ENCODE assay signal across 10 cellular contexts in genomic region chr5:108093186-108093585, GRCh38.
DNase-seq lines count a peak whose midpoint lies in the region; ATAC-seq and TF ChIP-seq lines count a peak whose summit lies in the region.
"Had no signal": no experiment of that assay in that cellular context is flagged by ENCODE, and none has a peak within 500 bp of the region (broad histone marks: within the 10 kb centered on the region; RNA-seq: fewer than 3 reads in every experiment).

No MANE protein-coding gene starts in this region.

- no peak overlapping the region for H2BK120ac ChIP-seq in neuronal stem cell (ENCODE audit: low read depth, low read length)

- H3K36me3 Mint-ChIP-seq in brain = no peaks in the 10 kb centered on the region
- H3K36me3 Mint-ChIP-seq: CD14-positive monocyte had no signal

- no peak overlapping the region for H2BK12ac ChIP-seq in neuronal stem cell (ENCODE audit: low read length)

- no peak overlapping the region for H3K4me3 Mint-ChIP-seq in brain
- H3K4me3 Mint-ChIP-seq: activated B cell treated with CpG ODN at 0.5 μM for 24 hours, CD14-positive monocyte had no signal

- intact Hi-C loops in gastrocnemius medialis (cut with DNase I; ENCODE audit: low total_unique reads) = no loop called here

- TF ChIP-seq RAD21 in neural cell (conservative IDR thresholded peaks at IDR 0.05) = peak; percentile 32

- no peak for TF ChIP-seq POLR2A in gastrocnemius medialis (IDR thresholded peaks at IDR 0.05)

- peaks cover 15% of the 10 kb centered on the region for H3K4me1 Mint-ChIP-seq in brain
- H3K4me1 Mint-ChIP-seq: activated B cell treated with CpG ODN at 0.5 μM for 24 hours, CD14-positive monocyte had no signal

- H3K9ac ChIP-seq in neural cell (ENCODE audit: low read length) (no peak overlapping the region), neuronal stem cell (ENCODE audit: low read depth, low read length, poor library complexity) (no peak overlapping the region)

- no peaks in the 10 kb centered on the region for H3K27me3 Mint-ChIP-seq in brain
- H3K27me3 Mint-ChIP-seq: activated B cell treated with CpG ODN at 0.5 μM for 24 hours had no signal

- H3K79me2 ChIP-seq in neural cell (replicated peaks; ENCODE audit: insufficient read depth, low read length) = no peaks in the 10 kb centered on the region

- no peak overlapping the region for H3K27ac ChIP-seq in neural cell (ENCODE audit: low read length)
- no peak overlapping the region for H3K27ac ChIP-seq in neuronal stem cell (replicated peaks; ENCODE audit: low read length)
- H3K27ac ChIP-seq in gastrocnemius medialis = no peak overlapping the region

- no peaks in the 10 kb centered on the region for H3K79me1 ChIP-seq in neuronal stem cell (ENCODE audit: low read depth, low read length)

- H3K36me3 ChIP-seq in neural cell (ENCODE audit: insufficient read depth, low read length) = no peaks in the 10 kb centered on the region
- no peaks in the 10 kb centered on the region for H3K36me3 ChIP-seq in neuronal stem cell (replicated peaks in 1 of 2; ENCODE audit: control insufficient read depth in 2 of 2, insufficient read depth in 2 of 2, low read length in 2 of 2)
- no peaks in the 10 kb centered on the region for H3K36me3 ChIP-seq in gastrocnemius medialis

- no peaks in the 10 kb centered on the region for H3F3A ChIP-seq in neural cell (ENCODE audit: insufficient read depth, low read length, poor library complexity, severe bottlenecking)

- peak; percentile 45 to 70 for TF ChIP-seq CTCF in brain (conservative IDR thresholded peaks at IDR 0.05)
- TF ChIP-seq CTCF in neural cell (IDR thresholded peaks at IDR 0.05; ENCODE audit: poor library complexity, severe bottlenecking) = peak; percentile 42
- TF ChIP-seq CTCF in gastrocnemius medialis (IDR thresholded peaks at IDR 0.05 in 4 of 5, conservative IDR thresholded peaks at IDR 0.05 in 1 of 5) = no peak

- DNase-seq in NCI-H2107 treated with DMSO at 0.1 percent for 48 hours (lab: John Stamatoyannopoulos, UW; ENCODE audit: unreplicated experiment) (peak; percentile 3), NCI-H2107 (lab: John Stamatoyannopoulos, UW) (no peak), HuH-7.5 (ENCODE audit: low spot score) (peak; percentile 5), neuronal stem cell (ENCODE audit: low spot score) (no peak), gastrocnemius medialis (no peak)
- DNase-seq: activated B cell treated with CpG ODN at 0.5 μM for 24 hours had no signal

- ATAC-seq in HG03469 (IDR thresholded peaks at IDR 0.05; ENCODE audit: unreplicated experiment) = no peak
- ATAC-seq in gastrocnemius medialis = no peak

- H2AK5ac ChIP-seq in neuronal stem cell (ENCODE audit: low read depth, low read length) = no peak overlapping the region

- H3K9me2 ChIP-seq in neural cell (ENCODE audit: insufficient read depth, low read length) = no peaks in the 10 kb centered on the region

- H2BK5ac ChIP-seq in neuronal stem cell (ENCODE audit: low read length) = no peak overlapping the region

- peaks cover 0 to 2% (median 0%) of the 10 kb centered on the region in 5 experiments for H3K9me3 Mint-ChIP-seq in brain
- H3K9me3 Mint-ChIP-seq: activated B cell treated with CpG ODN at 0.5 μM for 24 hours had no signal

- H3K4me1 ChIP-seq in neuronal stem cell (ENCODE audit: control insufficient read depth in 2 of 2, insufficient read depth in 1 of 2, low read depth in 1 of 2, low read length in 2 of 2) = peaks cover 0 to 4% of the 10 kb centered on the region in 2 donors
- no peaks in the 10 kb centered on the region for H3K4me1 ChIP-seq in gastrocnemius medialis

- H3K23ac ChIP-seq in neuronal stem cell (ENCODE audit: low read depth, low read length, poor library complexity) = no peak overlapping the region

- no peak overlapping the region for H3K14ac ChIP-seq in neuronal stem cell (ENCODE audit: low read length)

- H3K9me3 ChIP-seq in neural cell (ENCODE audit: low read length) = no peaks in the 10 kb centered on the region
- no peaks in the 10 kb centered on the region for H3K9me3 ChIP-seq in neuronal stem cell (replicated peaks in 1 of 2; ENCODE audit: control insufficient read depth in 2 of 2, insufficient read depth in 1 of 2, low read depth in 1 of 2, low read length in 2 of 2)
- H3K9me3 ChIP-seq in gastrocnemius medialis = no peaks in the 10 kb centered on the region

- H4K91ac ChIP-seq in neuronal stem cell (ENCODE audit: low read depth, low read length, poor library complexity) = no peak overlapping the region

- no peak overlapping the region for H3K4me3 ChIP-seq in neural cell (ENCODE audit: low read length)
- no peak overlapping the region for H3K4me3 ChIP-seq in neuronal stem cell (ENCODE audit: low read length in 2 of 2)
- H3K4me3 ChIP-seq in gastrocnemius medialis = no peak overlapping the region

- H3K27ac Mint-ChIP-seq in brain = no peak overlapping the region
- H3K27ac Mint-ChIP-seq: activated B cell treated with CpG ODN at 0.5 μM for 24 hours, CD14-positive monocyte had no signal

- H3K4ac ChIP-seq in neuronal stem cell (ENCODE audit: low read length) = no peak overlapping the region

- H3K27me3 ChIP-seq in neural cell (ENCODE audit: insufficient read depth, low read depth, low read length) (no peaks in the 10 kb centered on the region), neuronal stem cell (ENCODE audit: control insufficient read depth in 3 of 3, insufficient read depth in 3 of 3, low read depth in 1 of 3, low read length in 3 of 3) (no peaks in the 10 kb centered on the region), gastrocnemius medialis (no peaks in the 10 kb centered on the region)

- H4K20me1 ChIP-seq in neural cell (ENCODE audit: insufficient read depth) = no peaks in the 10 kb centered on the region

- H2AFZ ChIP-seq in neural cell (ENCODE audit: low read depth, low read length) = no peak overlapping the region
- H2AFZ ChIP-seq in neuronal stem cell (ENCODE audit: low read length) = no peak overlapping the region

- H2BK15ac ChIP-seq in neuronal stem cell (ENCODE audit: low read length) = no peak overlapping the region

- in situ Hi-C loops in gastrocnemius medialis (cut with MboI; ENCODE audit: low sequenced_read_pairs in 4 of 4) = no loop called here

- H4K8ac ChIP-seq in neuronal stem cell (ENCODE audit: low read depth, low read length) = no peak overlapping the region

- no peak overlapping the region for H3K4me2 ChIP-seq in neural cell (ENCODE audit: low read length)
- H3K4me2 ChIP-seq in neuronal stem cell (ENCODE audit: insufficient read depth, low read length, poor library complexity, severe bottlenecking) = no peak overlapping the region

- no peak overlapping the region for H3K18ac ChIP-seq in neuronal stem cell (ENCODE audit: low read length)

- no peak for TF ChIP-seq EP300 in neural cell (conservative IDR thresholded peaks at IDR 0.05; ENCODE audit: poor library complexity, severe bottlenecking)

- no CpG with 5 or more reads among the region's 2 CpGs for WGBS in neuronal stem cell (ENCODE audit: extremely low coverage in 2 of 2, insufficient read length in 2 of 2, insufficient replicate concordance in 1 of 2), 2 donors

TF ChIP-seq in neural cell, 6 proteins besides CTCF, POLR2A, EP300 and RAD21:
- TF ChIP-seq EZH2 (IDR thresholded peaks at IDR 0.05; ENCODE audit: borderline replicate concordance, insufficient read depth, low read length, poor library complexity, severe bottlenecking) (no peak), POLR2AphosphoS5 (IDR thresholded peaks at IDR 0.05) (no peak), SMC3 (conservative IDR thresholded peaks at IDR 0.05; ENCODE audit: poor library complexity) (no peak), TAF1 (IDR thresholded peaks at IDR 0.05; ENCODE audit: low read depth) (no peak), REST (IDR thresholded peaks at IDR 0.05; ENCODE audit: borderline replicate concordance) (no peak), MXI1 (conservative IDR thresholded peaks at IDR 0.05; ENCODE audit: poor library complexity, severe bottlenecking) (no peak)

Comparison
In these comparisons a context has a peak if more than half of its experiments do, and no peak if none do; other contexts are left out.
1. DNase-seq: peak in NCI-H2107 treated with DMSO at 0.1 percent for 48 hours (single experiment) and HuH-7.5 (single experiment); none in NCI-H2107 (single experiment), neuronal stem cell (single experiment) and gastrocnemius medialis (0 of 2).
2. CTCF ChIP-seq: peak in brain (2 of 2) and neural cell (single experiment); none in gastrocnemius medialis (0 of 5).